In the genomic region with DNA sequence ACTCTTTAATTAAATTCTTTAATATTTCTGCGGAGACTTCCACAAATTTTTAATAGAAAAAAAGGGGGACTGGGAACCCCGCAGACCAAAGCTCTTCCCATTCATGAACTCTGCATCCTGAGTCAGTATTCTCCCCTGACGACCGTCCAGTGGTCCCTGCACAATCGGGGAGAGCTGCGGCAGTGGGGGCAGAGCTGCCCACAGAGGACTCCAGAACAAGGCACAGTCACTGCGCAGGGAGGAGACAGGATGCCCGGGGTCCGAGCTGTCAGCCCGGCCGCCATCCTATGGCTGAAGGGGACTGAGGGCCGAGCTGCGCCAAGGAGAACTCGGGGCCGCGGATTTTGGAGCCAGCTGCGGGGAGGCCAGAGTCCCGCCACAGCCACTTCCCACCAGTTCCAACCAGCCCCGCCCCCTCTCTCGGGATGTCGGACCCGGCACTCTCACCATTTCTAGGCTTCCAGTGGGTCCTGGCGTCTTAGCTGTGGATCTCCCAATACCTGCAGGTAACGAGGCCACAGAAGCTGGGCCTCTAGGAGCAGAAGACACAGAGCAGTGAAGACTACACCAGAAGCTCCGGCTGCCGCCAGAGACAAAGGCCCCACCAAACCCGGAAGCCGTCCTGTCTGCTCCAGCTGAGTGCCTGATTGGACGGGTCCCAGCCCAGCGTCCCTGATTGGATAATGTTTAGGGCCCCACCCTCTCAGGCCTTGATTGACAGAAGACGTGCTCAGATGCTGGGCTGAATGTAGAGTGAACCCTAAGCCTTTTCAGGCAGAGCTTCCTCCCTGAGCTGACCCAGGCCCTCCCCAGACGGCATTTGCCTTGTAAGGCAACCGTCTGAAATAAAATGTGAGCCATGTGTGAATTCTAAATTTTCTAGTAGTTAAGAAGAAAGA, we compare ENCODE assay signal across 8 cellular contexts.
DNase-seq lines count a peak whose midpoint lies in the region; ATAC-seq lines count a peak whose summit lies in the region.

A gene with protein sequence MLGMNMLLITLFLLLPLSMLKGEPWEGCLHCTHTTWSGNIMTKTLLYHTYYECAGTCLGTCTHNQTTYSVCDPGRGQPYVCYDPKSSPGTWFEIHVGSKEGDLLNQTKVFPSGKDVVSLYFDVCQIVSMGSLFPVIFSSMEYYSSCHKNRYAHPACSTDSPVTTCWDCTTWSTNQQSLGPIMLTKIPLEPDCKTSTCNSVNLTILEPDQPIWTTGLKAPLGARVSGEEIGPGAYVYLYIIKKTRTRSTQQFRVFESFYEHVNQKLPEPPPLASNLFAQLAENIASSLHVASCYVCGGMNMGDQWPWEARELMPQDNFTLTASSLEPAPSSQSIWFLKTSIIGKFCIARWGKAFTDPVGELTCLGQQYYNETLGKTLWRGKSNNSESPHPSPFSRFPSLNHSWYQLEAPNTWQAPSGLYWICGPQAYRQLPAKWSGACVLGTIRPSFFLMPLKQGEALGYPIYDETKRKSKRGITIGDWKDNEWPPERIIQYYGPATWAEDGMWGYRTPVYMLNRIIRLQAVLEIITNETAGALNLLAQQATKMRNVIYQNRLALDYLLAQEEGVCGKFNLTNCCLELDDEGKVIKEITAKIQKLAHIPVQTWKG (minus strand): TSS at position 594 of the 899 bp plus-strand sequence. CDS start 13,661 bp downstream, outside the sequence.

- DNase-seq in AG08395 (ENCODE audit: low spot score) (peak; percentile 97), NCI-H345 treated with DMSO at 0.1 percent for 48 hours (lab: John Stamatoyannopoulos, UW; ENCODE audit: unreplicated experiment) (peak; percentile 93), cerebellar cortex (ENCODE audit: low spot score) (peak; percentile 99), islet precursor cell (peak; percentile 98)
- peak; percentile 90 for DNase-seq in activated CD4-positive, CD25-positive, alpha-beta regulatory T cell treated with anti-CD3 and anti-CD28 coated beads, Interleukin-2, amount 50 U/mL, for 16 hours (ENCODE audit: low read depth, low spot score)
- peak; percentile 85 to 89 (median 86) for DNase-seq in stimulated activated CD4-positive, alpha-beta T cell treated with anti-CD3 and anti-CD28 coated beads, Interleukin-12 subunit alpha, Interleukin-12 subunit beta, amount 100 ng/mL, for 48 hours (ENCODE audit: low read depth in 2 of 3, low spot score in 1 of 3)

- ATAC-seq in GM18909 (IDR thresholded peaks at IDR 0.05; ENCODE audit: poor library complexity, unreplicated experiment): peak; percentile 100
- peak; percentile 100 for ATAC-seq in HG03175 (IDR thresholded peaks at IDR 0.05; ENCODE audit: unreplicated experiment)

Comparison
In these comparisons a context has a peak if more than half of its experiments do, and no peak if none do; other contexts are left out.
1. Peak in every context shown above with its lines: DNase-seq and ATAC-seq.